ENCODE assay signal across 8 cellular contexts in genomic region chr6:102169802-102170201, GRCh38.
A peak's percentile ranks its signal among the peaks of the same experiment; 100 is the strongest.
DNase-seq lines count a peak whose midpoint lies in the region; TF ChIP-seq lines count a peak whose summit lies in the region.
"Not testable (repeated sequence)": the region's sequence is repeated elsewhere in the genome, so short reads cannot be mapped to it uniquely, and the experiment has no call there.

No MANE protein-coding gene starts in this region.

- H3K27me3 Mint-ChIP-seq in H9 (ENCODE audit: low read depth); neural crest cell (ENCODE audit: low read depth): not testable (repeated sequence)

- H3F3A ChIP-seq in smooth muscle cell (ENCODE audit: low read depth): not testable (repeated sequence)

- H3K18ac ChIP-seq in H9 (ENCODE audit: insufficient read length, low read depth, low read length): not testable (repeated sequence)

- H3K36me3 ChIP-seq in smooth muscle cell (ENCODE audit: low read depth): not testable (repeated sequence)

- H4K5ac ChIP-seq in H9 (ENCODE audit: insufficient read length, low read depth, low read length): not testable (repeated sequence)

- not testable (repeated sequence) for H3K4ac ChIP-seq in H9 (ENCODE audit: low read depth, low read length)

- H2BK120ac ChIP-seq in H9 (ENCODE audit: low read depth, low read length, poor library complexity, severe bottlenecking): not testable (repeated sequence)

- H3K79me1 ChIP-seq in H9 (ENCODE audit: insufficient read depth, low read depth, low read length, poor library complexity, severe bottlenecking): not testable (repeated sequence)

- not testable (repeated sequence) for H3K56ac ChIP-seq in H9 (ENCODE audit: insufficient read length, low read depth, low read length)

- H3K4me3 ChIP-seq in iPS-11a (ENCODE audit: low read depth, low read length) (peak overlapping the region; percentile 17), smooth muscle cell (peak overlapping the region; percentile 26)

- H3T11ph ChIP-seq in H9 (ENCODE audit: low read length): not testable (repeated sequence)

- not testable (repeated sequence) for H3K79me2 ChIP-seq in H9 (ENCODE audit: insufficient read depth, low read length); smooth muscle cell (ENCODE audit: low read depth)

- not testable (repeated sequence) for H3K23me2 ChIP-seq in H9 (ENCODE audit: insufficient read length, low read depth, low read length, poor library complexity, severe bottlenecking)

- not testable (repeated sequence) for H2BK5ac ChIP-seq in H9 (ENCODE audit: insufficient read length, low read length)

- peak; percentile 45 for DNase-seq in DMS53 (lab: John Stamatoyannopoulos, UW)
- peak; percentile 38 for DNase-seq in H9
- peak; percentile 6 for DNase-seq in NCI-H1436 (lab: John Stamatoyannopoulos, UW)
- DNase-seq in NCI-H748 (lab: John Stamatoyannopoulos, UW; ENCODE audit: unreplicated experiment): peak; percentile 87
- DNase-seq in neural crest cell (ENCODE audit: low read depth, low spot score); smooth muscle cell (lab: John Stamatoyannopoulos, UW; ENCODE audit: unreplicated experiment): not testable (repeated sequence)

- H4K20me1 ChIP-seq in H9 (ENCODE audit: control insufficient read depth, insufficient read depth, insufficient read length); smooth muscle cell (ENCODE audit: low read depth): not testable (repeated sequence)

- H3K27ac Mint-ChIP-seq in H9: peak overlapping the region in 2 of 3 experiments; percentile 91 to 92; a peak in 5 of 7 replicates
- peak overlapping the region; percentile 95 for H3K27ac Mint-ChIP-seq in neural crest cell (ENCODE audit: unreplicated experiment)

- not testable (repeated sequence) for H4K91ac ChIP-seq in H9 (ENCODE audit: insufficient read length, low read depth, low read length)

- not testable (repeated sequence) for TF ChIP-seq CTCF in H9 (conservative IDR thresholded peaks at IDR 0.05); VCaP (conservative IDR thresholded peaks at IDR 0.05); neural crest cell (conservative IDR thresholded peaks at IDR 0.05); smooth muscle cell (IDR thresholded peaks at IDR 0.05; ENCODE audit: borderline replicate concordance, insufficient read depth, poor library complexity, severe bottlenecking)

- H2AK5ac ChIP-seq in H9 (ENCODE audit: insufficient read length, low read length): not testable (repeated sequence)

- not testable (repeated sequence) for H3K4me1 ChIP-seq in H9 (ENCODE audit: insufficient read depth, low read length); smooth muscle cell (ENCODE audit: low read depth)

- not testable (repeated sequence) for H2BK20ac ChIP-seq in H9 (ENCODE audit: low read depth, low read length, poor library complexity, severe bottlenecking)

- H3K9ac ChIP-seq in H9 (ENCODE audit: extremely low read depth, insufficient read length, low read length); smooth muscle cell (ENCODE audit: low read depth): not testable (repeated sequence)

- H3K36me3 Mint-ChIP-seq in H9 (ENCODE audit: insufficient read depth in 1 of 3, low read depth in 3 of 3) (peaks cover 22 to 42% (median 33%) of the 10 kb centered on the region in 3 experiments), neural crest cell (ENCODE audit: low read depth) (peaks cover 23% of the 10 kb centered on the region)

- H3K27me3 ChIP-seq in H9 (ENCODE audit: insufficient read depth, low read length); smooth muscle cell (ENCODE audit: low read depth): not testable (repeated sequence)

- H3K9me3 Mint-ChIP-seq in H9 (peaks cover 38 to 39% of the 10 kb centered on the region in 2 experiments), neural crest cell (peaks cover 21% of the 10 kb centered on the region)

- H3K14ac ChIP-seq in H9 (ENCODE audit: insufficient read depth, low read length): not testable (repeated sequence)

- H2AFZ ChIP-seq in H9 (ENCODE audit: low read length); smooth muscle cell (ENCODE audit: low read depth): not testable (repeated sequence)

- H3K4me2 ChIP-seq in H9 (ENCODE audit: insufficient read depth, insufficient read length, low read length): not testable (repeated sequence)
- H3K4me2 ChIP-seq in smooth muscle cell: peak overlapping the region; percentile 17

- peak overlapping the region; percentile 66 to 72 for H3K4me3 Mint-ChIP-seq in H9
- peak overlapping the region; percentile 87 for H3K4me3 Mint-ChIP-seq in neural crest cell

- not testable (repeated sequence) for H3K27ac ChIP-seq in H9 (ENCODE audit: insufficient read length, low read depth, low read length); smooth muscle cell (ENCODE audit: low read depth)
- H3K27ac ChIP-seq in VCaP: peak overlapping the region; percentile 40; the same call in 1 of the 2 replicates

- WGBS in H9 (ENCODE audit: extremely low coverage, insufficient read length, low lambda C conversion rate): no CpG with 5 or more reads among the region's 18 CpGs
- 69% methylated on average over 17 of the region's 18 CpGs for WGBS in smooth muscle cell (ENCODE audit: low lambda C conversion rate)

- not testable (repeated sequence) for H3K23ac ChIP-seq in H9 (ENCODE audit: insufficient read length, low read depth, low read length)

- not testable (repeated sequence) for H2BK12ac ChIP-seq in H9 (ENCODE audit: insufficient read length, low read depth, low read length)

- not testable (repeated sequence) for H4K8ac ChIP-seq in H9 (replicated peaks; ENCODE audit: insufficient read length, low read depth, low read length)

- H3K9me3 ChIP-seq in H9 (ENCODE audit: control insufficient read depth, low read depth, low read length); smooth muscle cell (replicated peaks; ENCODE audit: low read depth): not testable (repeated sequence)

- not testable (repeated sequence) for H2BK15ac ChIP-seq in H9 (ENCODE audit: low read depth, low read length)

- H3K4me1 Mint-ChIP-seq in H9, neural crest cell: not testable (repeated sequence)
